In the genomic region with DNA sequence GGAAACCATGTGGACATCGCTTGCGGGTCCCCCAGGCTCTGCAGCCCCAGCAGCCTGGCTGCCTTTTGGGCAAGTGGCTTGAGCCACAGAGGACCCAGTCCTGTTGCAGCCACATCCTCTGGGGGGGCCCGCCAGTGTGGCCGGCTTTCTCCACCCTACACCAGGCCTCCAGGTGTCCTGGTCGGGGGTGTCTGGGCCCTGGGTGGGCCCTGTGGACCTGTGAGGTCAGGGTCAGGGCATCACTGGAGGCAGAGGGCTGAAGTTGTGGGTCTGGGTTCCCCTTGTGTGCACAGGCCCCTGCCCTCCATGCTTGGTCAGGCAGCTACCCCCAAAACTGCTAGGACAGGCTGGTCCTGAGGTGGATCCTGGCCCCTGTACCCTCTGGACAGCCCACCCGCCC, we compare ENCODE assay signal across 21 cellular contexts. TPM values are rescaled to one million over a fixed set of nuclear protein-coding genes. Genes with fewer than 3 reads are reported as not detected.
DNase-seq lines count a peak whose midpoint lies in the region; ATAC-seq, FAIRE-seq and TF ChIP-seq lines count a peak whose summit lies in the region.
"Had no signal": no experiment of that assay in that cellular context is flagged by ENCODE, and none has a peak within 500 bp of the region (broad histone marks: within the 10 kb centered on the region; RNA-seq: fewer than 3 reads in every experiment).

No MANE protein-coding gene starts in this region.

- peaks cover 85% of the 10 kb centered on the region for H3K4me1 ChIP-seq in BLaER1
- H3K4me1 ChIP-seq in HEK293 (ENCODE audit: control insufficient read depth, insufficient read depth, low read length): no peaks in the 10 kb centered on the region
- H3K4me1 ChIP-seq in endothelial cell of umbilical vein (ENCODE audit: control insufficient read depth, extremely low read depth, insufficient read depth, low read length): no peaks in the 10 kb centered on the region

- FAIRE-seq in endothelial cell of umbilical vein (lab: Jason Lieb, UNC): no peak
- FAIRE-seq: GM12878, GM19239, H1 had no signal

- CTCF ChIA-PET in HEK293 (lab: Yijun Ruan, JAX): interaction anchor here (1.1 to 1.2 kb wide), 2 partner anchors 12 to 139 kb away, joined by 3 to 5 read pairs; no protein-coding TSS in a partner anchor
- CTCF ChIA-PET in endothelial cell of umbilical vein (lab: Charles Lee): interaction anchor here (0.6 to 1.1 kb wide), 2 partner anchors 138 to 235 kb away, joined by 3 read pairs; no protein-coding TSS in a partner anchor

- no peaks in the 10 kb centered on the region for H3K79me2 ChIP-seq in endothelial cell of umbilical vein (ENCODE audit: control insufficient read depth, insufficient read depth, low read length)

- TF ChIP-seq CTCF in HEK293 (tag by site-specific recombination; IDR thresholded peaks at IDR 0.05) (no peak), endothelial cell of umbilical vein (IDR thresholded peaks at IDR 0.05; ENCODE audit: extremely low read depth in 1 of 2, insufficient read depth in 1 of 2, low read depth in 1 of 2, low read length in 2 of 2) (no peak)

- H3K4me3 ChIP-seq in BLaER1 (no peak overlapping the region), HEK293 (ENCODE audit: low read depth, low read length) (no peak overlapping the region), endothelial cell of umbilical vein (replicated peaks in 1 of 3; ENCODE audit: insufficient read depth in 1 of 3, low read depth in 1 of 3, low read length in 3 of 3) (no peak overlapping the region)
- H3K4me3 ChIP-seq: GM12878 had no signal

- no peak for TF ChIP-seq POLR2A in endothelial cell of umbilical vein (IDR thresholded peaks at IDR 0.05; ENCODE audit: low read depth, low read length)

- peaks cover 30% of the 10 kb centered on the region for H3K36me3 Mint-ChIP-seq in stimulated activated memory B cell treated with anti-CD40 and anti-IgM and Interleukin-4, amounts not matched to agents 10 μg/mL and 1 μg/mL and 100 μg/mL, for 72 hours

- intact Hi-C loops in endothelial cell of umbilical vein (cut with micrococcal nuclease): loop anchor here (10.0 kb wide), 1 partner anchor 179 kb away; no protein-coding TSS in a partner anchor

- H3K4me3 Mint-ChIP-seq in stimulated activated memory B cell treated with anti-CD40 and anti-IgM and Interleukin-4, amounts not matched to agents 10 μg/mL and 1 μg/mL and 100 μg/mL, for 72 hours: no peak overlapping the region
- H3K4me3 Mint-ChIP-seq: CD4-positive, CD25-positive, alpha-beta regulatory T cell; CD8-positive, alpha-beta memory T cell; H9 had no signal

- H3K9ac ChIP-seq in BLaER1: peak overlapping the region; percentile 19; the same call in 1 of the 2 replicates
- H3K9ac ChIP-seq in endothelial cell of umbilical vein (replicated peaks; ENCODE audit: extremely low read depth, insufficient read depth, low read length): no peak overlapping the region

- H3K27ac ChIP-seq in BLaER1: peak overlapping the region; percentile 50
- no peak overlapping the region for H3K27ac ChIP-seq in HEK293 (ENCODE audit: extremely low read depth, low read depth, low read length)
- no peak overlapping the region for H3K27ac ChIP-seq in endothelial cell of umbilical vein (ENCODE audit: insufficient read depth, low read depth, low read length)
- H3K27ac ChIP-seq: HL-60 had no signal

- peaks cover 26% of the 10 kb centered on the region for H3K4me1 Mint-ChIP-seq in stimulated activated memory B cell treated with anti-CD40 and anti-IgM and Interleukin-4, amounts not matched to agents 10 μg/mL and 1 μg/mL and 100 μg/mL, for 72 hours

- H3K36me3 ChIP-seq in BLaER1 (0 out of 2 replicates have a peak, but pooled peaks cover 20% of the 10 kb centered on the region), HEK293 (ENCODE audit: control insufficient read depth in 2 of 2, insufficient read depth in 1 of 2, low read length in 2 of 2) (peaks cover 0 to 27% of the 10 kb centered on the region in 2 experiments; a peak in 1 of 3 replicates), endothelial cell of umbilical vein (ENCODE audit: control insufficient read depth in 2 of 2, extremely low read depth in 1 of 2, insufficient read depth in 2 of 2, low read length in 2 of 2) (peaks cover 0 to 1% of the 10 kb centered on the region in 2 experiments)

- no peaks in the 10 kb centered on the region for H3K9me3 Mint-ChIP-seq in stimulated activated memory B cell treated with anti-CD40 and anti-IgM and Interleukin-4, amounts not matched to agents 10 μg/mL and 1 μg/mL and 100 μg/mL, for 72 hours
- H3K9me3 Mint-ChIP-seq: CD4-positive, CD25-positive, alpha-beta regulatory T cell; H9 had no signal

- no peak overlapping the region for H2AFZ ChIP-seq in endothelial cell of umbilical vein (ENCODE audit: low read depth, low read length)

- H3K9me3 ChIP-seq in BLaER1: no peaks in the 10 kb centered on the region
- no peaks in the 10 kb centered on the region for H3K9me3 ChIP-seq in HEK293 (ENCODE audit: control insufficient read depth, insufficient read depth, low read depth, low read length)
- H3K9me3 ChIP-seq in endothelial cell of umbilical vein (replicated peaks; ENCODE audit: control insufficient read depth, insufficient read depth, low read length): no peaks in the 10 kb centered on the region

- H4K20me1 ChIP-seq in BLaER1: peaks cover 11% of the 10 kb centered on the region; the same call in 1 of the 2 replicates
- H4K20me1 ChIP-seq in endothelial cell of umbilical vein (replicated peaks; ENCODE audit: control insufficient read depth, extremely low read depth, insufficient read depth, low read length): no peaks in the 10 kb centered on the region

- no peaks in the 10 kb centered on the region for H3K27me3 Mint-ChIP-seq in stimulated activated memory B cell treated with anti-CD40 and anti-IgM and Interleukin-4, amounts not matched to agents 10 μg/mL and 1 μg/mL and 100 μg/mL, for 72 hours
- H3K27me3 Mint-ChIP-seq: CD4-positive, CD25-positive, alpha-beta regulatory T cell; CD8-positive, alpha-beta memory T cell had no signal

- peak overlapping the region; percentile 46 for H3K27ac Mint-ChIP-seq in stimulated activated memory B cell treated with anti-CD40 and anti-IgM and Interleukin-4, amounts not matched to agents 10 μg/mL and 1 μg/mL and 100 μg/mL, for 72 hours
- H3K27ac Mint-ChIP-seq: H9 had no signal

- dilution Hi-C loops in endothelial cell of umbilical vein (cut with MboI; ENCODE audit: extremely low pct_ligation_motif_present, low sequenced_read_pairs): no loop called here

- POLR2A ChIA-PET in HEK293 (lab: Yijun Ruan, JAX): no interaction called here
- POLR2A ChIA-PET in endothelial cell of umbilical vein (lab: Charles Lee): no interaction called here

- H3K4me2 ChIP-seq in BLaER1 (peak overlapping the region; percentile 78), endothelial cell of umbilical vein (ENCODE audit: insufficient read depth, low read length) (no peak overlapping the region)

- H3K9me1 ChIP-seq in endothelial cell of umbilical vein (replicated peaks; ENCODE audit: control insufficient read depth, extremely low read depth, insufficient read depth, low read length): no peaks in the 10 kb centered on the region

- BruUV-seq in endothelial cell of umbilical vein (replicated peaks; lab: Mats Ljungman, UMichigan): no TSS peak

- DNase-seq in endothelial cell of umbilical vein (ENCODE audit: low read depth, low spot score) (no peak), NOMO-1 (lab: John Stamatoyannopoulos, UW; ENCODE audit: unreplicated experiment in 2 of 2) (no peak), NCI-H2227 treated with DMSO at 0.1 percent for 48 hours (lab: John Stamatoyannopoulos, UW) (no peak), NCI-H748 treated with DMSO at 0.1 percent for 48 hours (lab: John Stamatoyannopoulos, UW) (no peak)
- DNase-seq: C1 segment of cervical spinal cord; CD4-positive, CD25-positive, alpha-beta regulatory T cell; CD8-positive, alpha-beta memory T cell; COR-L47; DMS 273 treated with DMSO at 0.1 percent for 48 hours; DMS53; DND-41; EL; H9 had no signal

- H3K27me3 ChIP-seq in BLaER1 (no peaks in the 10 kb centered on the region), endothelial cell of umbilical vein (ENCODE audit: control insufficient read depth in 2 of 2, insufficient read depth in 2 of 2, low read length in 2 of 2) (no peaks in the 10 kb centered on the region)

- no peak for ATAC-seq in stimulated activated memory B cell treated with anti-CD40 and anti-IgM and Interleukin-4, amounts not matched to agents 10 μg/mL and 1 μg/mL and 100 μg/mL, for 72 hours

TF ChIP-seq in HEK293, 187 proteins besides CTCF, POLR2A, EP300 and RAD21:
- TF ChIP-seq GLIS2 (tag by site-specific recombination; IDR thresholded peaks at IDR 0.05) (0 out of 2 replicates have a peak, but pooled peaks have one; percentile 27), KLF8 (tag by site-specific recombination; IDR thresholded peaks at IDR 0.05) (no peak)

TF ChIP-seq in endothelial cell of umbilical vein, 7 proteins besides CTCF, POLR2A, EP300 and RAD21:
- TF ChIP-seq POLR2AphosphoS5 (IDR thresholded peaks at IDR 0.05; ENCODE audit: insufficient read depth, low read depth, low read length) (peak; percentile 25), GATA2 (IDR thresholded peaks at IDR 0.05; ENCODE audit: insufficient read depth, insufficient read length, low read depth, low read length) (no peak)

RNA-seq across cellular contexts. Expression of gene MSANTD1, which starts 3.3 kb away (rescaled TPM):
- 0.88 and 1.2 TPM in 2 replicates for total RNA-seq in endothelial cell of umbilical vein
- 0.14 and 0.18 TPM in 2 replicates for polyA plus RNA-seq in endothelial cell of umbilical vein
- polyA plus RNA-seq in endothelial cell of umbilical vein (2011; cell fraction: cytosol; rRNA removed): 0.05 and 0.06 TPM in 2 replicates
- polyA plus RNA-seq in endothelial cell of umbilical vein (2011; cell fraction: nucleus; rRNA removed): 1.4 TPM in 2 replicates
- polyA plus RNA-seq in endothelial cell of umbilical vein (2012): 0.15 and 0.18 TPM in 2 replicates
- 0.78 and 1.1 TPM in 2 replicates for polyA minus RNA-seq in endothelial cell of umbilical vein
- not detected for polyA minus RNA-seq in endothelial cell of umbilical vein (2011; cell fraction: cytosol; rRNA and poly(A)+ RNA removed)
- polyA minus RNA-seq in endothelial cell of umbilical vein (2011; cell fraction: nucleus; rRNA and poly(A)+ RNA removed): 1.9 and 3.9 TPM in 2 replicates
- total RNA-seq: HT1080 had no signal
- polyA plus RNA-seq: CD8-positive, alpha-beta memory T cell had no signal

RNA-seq across cellular contexts. Expression of gene RGS12, which starts 47.1 kb away (rescaled TPM):
- 75.4 and 78.0 TPM in 2 replicates for total RNA-seq in endothelial cell of umbilical vein
- polyA plus RNA-seq in endothelial cell of umbilical vein: 38.1 and 65.2 TPM in 2 replicates
- 25.3 and 31.2 TPM in 2 replicates for polyA plus RNA-seq in endothelial cell of umbilical vein (2011; cell fraction: cytosol; rRNA removed)
- 102 and 126 TPM in 2 replicates for polyA plus RNA-seq in endothelial cell of umbilical vein (2011; cell fraction: nucleus; rRNA removed)
- polyA plus RNA-seq in endothelial cell of umbilical vein (2012): 38.5 and 42.4 TPM in 2 replicates
- polyA minus RNA-seq in endothelial cell of umbilical vein: 49.0 and 68.5 TPM in 2 replicates
- polyA minus RNA-seq in endothelial cell of umbilical vein (2011; cell fraction: cytosol; rRNA and poly(A)+ RNA removed): 2.3 TPM
- polyA minus RNA-seq in endothelial cell of umbilical vein (2011; cell fraction: nucleus; rRNA and poly(A)+ RNA removed): 62.7 and 105 TPM in 2 replicates
